Comparison of ENCODE assay signal across 8 cellular contexts in genomic region chr12:6533653-6534157, GRCh38. TPM values are rescaled to one million over a fixed set of nuclear protein-coding genes. Genes with fewer than 3 reads are reported as not detected.
A peak's percentile ranks its signal among the peaks of the same experiment; 100 is the strongest.
DNase-seq lines count a peak whose midpoint lies in the region; ATAC-seq, FAIRE-seq and TF ChIP-seq lines count a peak whose summit lies in the region.

No MANE protein-coding gene starts in this region.

- peak overlapping the region; percentile 100 for H3K4me2 ChIP-seq in SK-N-SH

- no peak for FAIRE-seq in small intestine (lab: Jason Lieb, UNC)

- no peak for DNase-seq in AG09309 (ENCODE audit: low read depth)
- DNase-seq in NCI-H1417 treated with DMSO at 0.1 percent for 48 hours (lab: John Stamatoyannopoulos, UW) = peak; percentile 97
- peak; percentile 87 for DNase-seq in SK-N-SH
- DNase-seq in caudate nucleus (lab: John Stamatoyannopoulos, UW) = peak in 59 of 61 donors; percentile 63 to 96 (median 90)
- DNase-seq in islet precursor cell = peak; percentile 95
- DNase-seq in small intestine = no peak

- TF ChIP-seq CTCF in AG09309 (IDR thresholded peaks at IDR 0.05; ENCODE audit: control insufficient read depth, insufficient read depth, low read depth, low read length, missing control alignments) (no peak), SK-N-SH (IDR thresholded peaks at IDR 0.05) (no peak)

- peaks cover 43% of the 10 kb centered on the region for H4K20me1 ChIP-seq in SK-N-SH (ENCODE audit: insufficient read depth)

- H3F3A ChIP-seq in SK-N-SH (replicated peaks; ENCODE audit: insufficient read depth) = peaks cover 78% of the 10 kb centered on the region

- POLR2A ChIA-PET in SK-N-SH (lab: Yijun Ruan, JAX) = interaction anchor here (0.6 to 2.8 kb wide), 18 partner anchors 14 to 392 kb away, joined by 3 to 30 read pairs (median 6); partner anchors contain the start of genes COPS7A, MRPL51, NOP2 and TAPBPL

- H3K36me3 ChIP-seq in SK-N-SH (replicated peaks in 1 of 2; ENCODE audit: control insufficient read depth in 1 of 2, insufficient read depth in 2 of 2, low read length in 1 of 2) = peaks cover 48 to 58% of the 10 kb centered on the region in 2 experiments
- H3K36me3 ChIP-seq in small intestine (ENCODE audit: control insufficient read depth in 2 of 2, insufficient read depth in 2 of 2, low read length in 2 of 2) = peaks cover 26 to 30% of the 10 kb centered on the region in 2 donors

- H3K4me1 ChIP-seq in SK-N-SH (ENCODE audit: control insufficient read depth in 1 of 2, insufficient read depth in 2 of 2, low read depth in 1 of 2, low read length in 1 of 2) = peaks cover 15 to 34% of the 10 kb centered on the region in 2 experiments; a peak in 3 of 4 replicates
- H3K4me1 ChIP-seq in small intestine (ENCODE audit: control insufficient read depth in 2 of 2, insufficient read depth in 1 of 2, low read depth in 1 of 2, low read length in 1 of 2) = peaks cover 4% of the 10 kb centered on the region in 2 donors

- peak overlapping the region; percentile 99 for H3K9ac ChIP-seq in SK-N-SH

- H3K4me3 ChIP-seq in AG09309 (ENCODE audit: control insufficient read depth, low read depth, low read length) (peak overlapping the region; percentile 99), SK-N-SH (ENCODE audit: low read depth in 2 of 2, low read length in 1 of 2) (peak overlapping the region; percentile 71 to 97), small intestine (ENCODE audit: low read depth in 1 of 2, low read length in 2 of 2) (peak overlapping the region; percentile 41 to 73)

- H3K27me3 ChIP-seq in SK-N-SH (ENCODE audit: insufficient read depth) (no peaks in the 10 kb centered on the region), small intestine (ENCODE audit: control insufficient read depth in 2 of 2, insufficient read depth in 2 of 2, low read length in 2 of 2) (no peaks in the 10 kb centered on the region)

- peak overlapping the region; percentile 96 to 98 for H3K27ac ChIP-seq in SK-N-SH (ENCODE audit: low read depth in 2 of 2, low read length in 1 of 2)
- H3K27ac ChIP-seq in caudate nucleus (ENCODE audit: low read depth, low read length) = peak overlapping the region; percentile 99
- H3K27ac ChIP-seq in small intestine (ENCODE audit: low read depth in 1 of 2, low read length in 1 of 2) = peak overlapping the region; percentile 88 to 99

- ATAC-seq in GM18502 (IDR thresholded peaks at IDR 0.05; ENCODE audit: poor library complexity, unreplicated experiment) (peak; percentile 45), HG02938 (IDR thresholded peaks at IDR 0.05; ENCODE audit: unreplicated experiment) (peak; percentile 34)

- CTCF ChIA-PET in SK-N-SH (lab: Yijun Ruan, JAX) = interaction anchor here (1.4 to 9.4 kb wide), 4 partner anchors 19 to 68 kb away, joined by 6 to 228 read pairs (median 8); partner anchors contain the start of gene IFFO1

- no peaks in the 10 kb centered on the region for H3K9me2 ChIP-seq in SK-N-SH

- WGBS in SK-N-SH (ENCODE audit: low lambda C conversion rate) = 4% methylated on average over 9 of the region's 23 CpGs
- WGBS in small intestine, 3 donors = 0 to 2% (median 0%) methylated on average over 21 to 23 of the region's 23 CpGs

- H3K9me3 ChIP-seq in SK-N-SH (no peaks in the 10 kb centered on the region), small intestine (ENCODE audit: control insufficient read depth, low read depth) (no peaks in the 10 kb centered on the region)

- peak overlapping the region; percentile 86 for H2AFZ ChIP-seq in SK-N-SH (ENCODE audit: low read depth)

- peak in 1 of 2 experiments; percentile 8; a peak in 1 of 4 replicates for TF ChIP-seq EP300 in SK-N-SH (IDR thresholded peaks at IDR 0.05; ENCODE audit: borderline replicate concordance in 1 of 2, low read depth in 1 of 2, low read length in 1 of 2)

- H3K79me2 ChIP-seq in SK-N-SH (ENCODE audit: insufficient read depth) = peaks cover 62% of the 10 kb centered on the region

- no peak for TF ChIP-seq RAD21 in SK-N-SH (IDR thresholded peaks at IDR 0.05; ENCODE audit: low read length)

TF ChIP-seq in SK-N-SH, 30 proteins besides CTCF, POLR2A, EP300 and RAD21 (continues in another document):
- TF ChIP-seq YY1 (IDR thresholded peaks at IDR 0.05; ENCODE audit: low read depth) (no peak), TCF12 (IDR thresholded peaks at IDR 0.05) (no peak), NFIC (IDR thresholded peaks at IDR 0.05; ENCODE audit: borderline replicate concordance) (no peak; the same call in 1 of the 2 replicates), RCOR1 (IDR thresholded peaks at IDR 0.05; ENCODE audit: low read length) (no peak), TEAD4 (IDR thresholded peaks at IDR 0.05; ENCODE audit: borderline replicate concordance, insufficient read depth) (no peak), RXRA (IDR thresholded peaks at IDR 0.05; ENCODE audit: borderline replicate concordance, low read depth) (peak; percentile 41; the same call in 1 of the 2 replicates), MAX (IDR thresholded peaks at IDR 0.05; ENCODE audit: low read depth) (0 out of 2 replicates have a peak, but pooled peaks have one; percentile 53), JUND (IDR thresholded peaks at IDR 0.05) (no peak), FOXJ3 (CRISPR knock-in tag; IDR thresholded peaks at IDR 0.05) (no peak), PBX3 (IDR thresholded peaks at IDR 0.05) (0 out of 2 replicates have a peak, but pooled peaks have one; percentile 22), IRF3 (IDR thresholded peaks at IDR 0.05; ENCODE audit: low read depth, low read length) (no peak), USF1 (IDR thresholded peaks at IDR 0.05; ENCODE audit: borderline replicate concordance, low read depth) (no peak), FOSL2 (IDR thresholded peaks at IDR 0.05; ENCODE audit: borderline replicate concordance, low read depth) (no peak)

RNA-seq across cellular contexts. Expression of gene GAPDH, which starts 0.6 kb away (rescaled TPM):
- polyA plus RNA-seq in SK-N-SH (2012; rRNA removed) (7,875 and 8,077 TPM in 2 replicates), small intestine (1,000 to 10,000 TPM; 2,587 to 3,805 (median 3,097) TPM)
- polyA plus RNA-seq in SK-N-SH (2012; cell fraction: cytosol; rRNA removed) = 5,050 and 6,344 TPM in 2 replicates
- polyA plus RNA-seq in SK-N-SH (2012; cell fraction: nucleus; rRNA removed) = 5,294 and 6,955 TPM in 2 replicates

RNA-seq across cellular contexts. Expression of gene IFFO1, which starts 22.1 kb away (rescaled TPM):
- 50.1 and 50.6 TPM in 2 replicates for polyA plus RNA-seq in SK-N-SH (2012; rRNA removed)
- 16.0 and 21.0 TPM in 2 replicates for polyA plus RNA-seq in SK-N-SH (2012; cell fraction: cytosol; rRNA removed)
- polyA plus RNA-seq in SK-N-SH (2012; cell fraction: nucleus; rRNA removed) = 274 and 306 TPM in 2 replicates
- polyA plus RNA-seq in small intestine = 1 to 10 TPM; 1.3 to 7.7 (median 4.1) TPM

RNA-seq across cellular contexts. Expression of gene NOP2, which starts 34.4 kb away (rescaled TPM):
- polyA plus RNA-seq in SK-N-SH (2012; rRNA removed) (64.5 and 76.2 TPM in 2 replicates), small intestine (10 to 100 TPM; 14.3 to 27.1 (median 17.0) TPM)
- polyA plus RNA-seq in SK-N-SH (2012; cell fraction: cytosol; rRNA removed) = 45.2 and 46.3 TPM in 2 replicates
- 283 and 315 TPM in 2 replicates for polyA plus RNA-seq in SK-N-SH (2012; cell fraction: nucleus; rRNA removed)

RNA-seq across cellular contexts. Expression of gene NCAPD2, which starts 39.8 kb away (rescaled TPM):
- 39.8 and 46.9 TPM in 2 replicates for polyA plus RNA-seq in SK-N-SH (2012; rRNA removed)
- 27.2 and 35.7 TPM in 2 replicates for polyA plus RNA-seq in SK-N-SH (2012; cell fraction: cytosol; rRNA removed)
- polyA plus RNA-seq in SK-N-SH (2012; cell fraction: nucleus; rRNA removed) = 46.2 and 57.3 TPM in 2 replicates
- polyA plus RNA-seq in small intestine = 10 to 100 TPM in 2 of 3 donors, 1 to 10 TPM in 1; 6.5 to 30.9 (median 13.2) TPM

RNA-seq across cellular contexts. Expression of gene MRPL51, which starts 40.6 kb away (rescaled TPM):
- 189 and 195 TPM in 2 replicates for polyA plus RNA-seq in SK-N-SH (2012; rRNA removed)
- polyA plus RNA-seq in SK-N-SH (2012; cell fraction: cytosol; rRNA removed) = 238 and 299 TPM in 2 replicates
- polyA plus RNA-seq in SK-N-SH (2012; cell fraction: nucleus; rRNA removed) = 53.6 and 63.7 TPM in 2 replicates
- polyA plus RNA-seq in small intestine = 100 to 1,000 TPM in 1 of 3 donors, 10 to 100 TPM in 2; 88.1 to 126 (median 89.5) TPM

Comparison
In these comparisons a context has a peak if more than half of its experiments do, and no peak if none do; other contexts are left out.
1. DNase-seq: peak in NCI-H1417 treated with DMSO at 0.1 percent for 48 hours (single experiment), SK-N-SH (single experiment), caudate nucleus (59 of 61) and islet precursor cell (single experiment); none in AG09309 (single experiment) and small intestine (single experiment).
2. Peak in every context shown above with its lines, with median percentiles within 50 percentile points of each other: H3K4me3 ChIP-seq and H3K27ac ChIP-seq.